Comparison of ENCODE assay signal across 15 cellular contexts in the genomic region with DNA sequence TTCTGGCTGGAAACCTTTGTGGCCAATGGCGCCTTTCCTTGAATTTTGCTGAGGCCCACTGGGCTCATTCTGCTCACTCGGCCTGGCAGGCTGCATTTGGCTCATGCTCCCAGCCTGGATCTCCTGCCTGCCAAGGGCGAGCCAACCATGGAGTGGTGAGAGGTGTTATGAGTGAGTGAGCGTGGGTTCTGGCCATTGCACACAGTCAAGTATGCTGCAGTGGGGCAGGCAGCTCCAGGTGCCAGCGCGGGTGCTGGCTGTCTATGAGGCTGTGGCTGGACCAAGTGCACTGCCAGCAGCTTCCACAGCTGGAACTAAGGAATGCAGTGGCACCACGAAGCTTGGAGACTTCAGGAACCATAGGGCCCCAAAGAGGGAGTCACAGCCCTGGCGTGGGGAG. TPM values are rescaled to one million over a fixed set of nuclear protein-coding genes. Genes with fewer than 3 reads are reported as not detected.
DNase-seq lines count a peak whose midpoint lies in the region; ATAC-seq and TF ChIP-seq lines count a peak whose summit lies in the region.
"Had no signal": no experiment of that assay in that cellular context is flagged by ENCODE, and none has a peak within 500 bp of the region (broad histone marks: within the 10 kb centered on the region; RNA-seq: fewer than 3 reads in every experiment).

No MANE protein-coding gene starts in this region.

- H3K18ac ChIP-seq in trophoblast cell (ENCODE audit: low read length), result no peak overlapping the region

- intact Hi-C loops in heart right ventricle (cut with DNase I), result no loop called here

- no peak overlapping the region for H3K4me3 Mint-ChIP-seq in activated CD8-positive, alpha-beta memory T cell treated with anti-CD3 and anti-CD28 coated beads, Interleukin-2, amount 10 ng/mL, durations not matched to agents 7 days and 5 days
- H3K4me3 Mint-ChIP-seq: CD4-positive, CD25-positive, alpha-beta regulatory T cell had no signal

- 64 to 72% methylated on average over 8 of the region's 8 CpGs for WGBS in heart right ventricle, 2 donors
- WGBS in trophoblast cell (ENCODE audit: extremely low coverage, insufficient coverage, insufficient read length), result no CpG with 5 or more reads among the region's 8 CpGs

- no peak overlapping the region for H4K12ac ChIP-seq in trophoblast cell (ENCODE audit: low read depth, low read length)

- H3K9ac ChIP-seq in trophoblast cell (ENCODE audit: low read length), result no peak overlapping the region
- H3K9ac ChIP-seq: BLaER1 treated with 17β-estradiol and CSF1 and Interleukin-3, amounts not matched to agents 10 nM and 100 nM; GM23248 had no signal

- H4K8ac ChIP-seq in trophoblast cell (ENCODE audit: low read depth, low read length), result no peak overlapping the region

- no peak overlapping the region for H3K27ac Mint-ChIP-seq in activated CD8-positive, alpha-beta memory T cell treated with anti-CD3 and anti-CD28 coated beads, Interleukin-2, amount 10 ng/mL, durations not matched to agents 7 days and 5 days
- H3K27ac Mint-ChIP-seq: CD4-positive, CD25-positive, alpha-beta regulatory T cell had no signal

- no peak overlapping the region for H3K14ac ChIP-seq in trophoblast cell (ENCODE audit: low read length)

- H3K27me3 ChIP-seq in heart right ventricle (peaks cover 0 to 10% (median 0%) of the 10 kb centered on the region in 7 donors), trophoblast cell (ENCODE audit: insufficient read depth, low read length) (no peaks in the 10 kb centered on the region)
- H3K27me3 ChIP-seq: BLaER1 treated with 17β-estradiol and CSF1 and Interleukin-3, amounts not matched to agents 10 nM and 100 nM had no signal

- no peak overlapping the region for H2AK5ac ChIP-seq in trophoblast cell (ENCODE audit: low read length)

- H3K27ac ChIP-seq in heart right ventricle (no peak overlapping the region), trophoblast cell (ENCODE audit: low read depth, low read length) (no peak overlapping the region)
- H3K27ac ChIP-seq: BLaER1 treated with 17β-estradiol and CSF1 and Interleukin-3, amounts not matched to agents 10 nM and 100 nM; GM23248 had no signal

- peaks cover 0 to 4% (median 0%) of the 10 kb centered on the region in 9 donors for H3K4me1 ChIP-seq in heart right ventricle
- peaks cover 18% of the 10 kb centered on the region in 2 experiments for H3K4me1 ChIP-seq in trophoblast cell (ENCODE audit: control insufficient read depth in 1 of 2, insufficient read depth in 2 of 2, low read length in 2 of 2)

- H3K9me3 ChIP-seq in heart right ventricle (peaks cover 0 to 21% (median 7%) of the 10 kb centered on the region in 11 donors), trophoblast cell (ENCODE audit: insufficient read depth, low read depth, low read length) (peaks cover 19% of the 10 kb centered on the region)

- H3K4me3 ChIP-seq in heart right ventricle (no peak overlapping the region), trophoblast cell (ENCODE audit: low read depth, low read length) (peak overlapping the region; percentile 58)
- H3K4me3 ChIP-seq: BLaER1 treated with 17β-estradiol and CSF1 and Interleukin-3, amounts not matched to agents 10 nM and 100 nM; GM12878; GM23248 had no signal

- H3K27me3 Mint-ChIP-seq in activated CD8-positive, alpha-beta memory T cell treated with anti-CD3 and anti-CD28 coated beads, Interleukin-2, amount 10 ng/mL, durations not matched to agents 7 days and 5 days, result peaks cover 22% of the 10 kb centered on the region

- H2BK120ac ChIP-seq in trophoblast cell (ENCODE audit: insufficient read depth, low read length, poor library complexity), result no peak overlapping the region

- no peak overlapping the region for H2BK12ac ChIP-seq in trophoblast cell (ENCODE audit: low read length)

- H2BK5ac ChIP-seq in trophoblast cell (ENCODE audit: low read depth, low read length, poor library complexity), result no peak overlapping the region

- peaks cover 13% of the 10 kb centered on the region for H3K9me3 Mint-ChIP-seq in activated CD8-positive, alpha-beta memory T cell treated with anti-CD3 and anti-CD28 coated beads, Interleukin-2, amount 10 ng/mL, durations not matched to agents 7 days and 5 days (ENCODE audit: low read depth)

- peak; percentile 44 for DNase-seq in activated CD8-positive, alpha-beta memory T cell treated with anti-CD3 and anti-CD28 coated beads for 24 hours
- no peak for DNase-seq in activated CD8-positive, alpha-beta memory T cell treated with anti-CD3 and anti-CD28 coated beads, Interleukin-2, amount 10 ng/mL, durations not matched to agents 7 days and 5 days
- peak in 1 of 2 donors; percentile 48 for DNase-seq in heart right ventricle
- DNase-seq in kidney tubule cell (ENCODE audit: low spot score), result peak; percentile 10
- no peak for DNase-seq in trophoblast cell
- no peak for DNase-seq in OCI-M2 (lab: John Stamatoyannopoulos, UW; ENCODE audit: unreplicated experiment)
- DNase-seq in NCI-H1092 (lab: John Stamatoyannopoulos, UW), result no peak
- no peak for DNase-seq in RPMI8226
- DNase-seq: 8988T; CD4-positive, CD25-positive, alpha-beta regulatory T cell; DMS 273 treated with DMSO at 0.1 percent for 48 hours; DMS79; GM23248 had no signal

- H4K91ac ChIP-seq in trophoblast cell (ENCODE audit: low read depth, low read length), result no peak overlapping the region

- no peak for TF ChIP-seq CTCF in heart right ventricle (IDR thresholded peaks at IDR 0.05)

- no peaks in the 10 kb centered on the region for H3K36me3 ChIP-seq in heart right ventricle
- H3K36me3 ChIP-seq in trophoblast cell (ENCODE audit: control insufficient read depth in 1 of 2, insufficient read depth in 2 of 2, low read length in 2 of 2), result no peaks in the 10 kb centered on the region

- ATAC-seq in activated CD8-positive, alpha-beta memory T cell treated with anti-CD3 and anti-CD28 coated beads, Interleukin-2, amount 10 ng/mL, durations not matched to agents 7 days and 5 days, result no peak
- peak; percentile 31 to 87 (median 48) for ATAC-seq in heart right ventricle
- ATAC-seq: GM12878 had no signal

- peaks cover 6% of the 10 kb centered on the region for H3K79me1 ChIP-seq in trophoblast cell (ENCODE audit: low read length)

- CTCF ChIA-PET in activated CD8-positive, alpha-beta memory T cell treated with anti-CD3 and anti-CD28 coated beads, Interleukin-2, amount 10 ng/mL, durations not matched to agents 7 days and 5 days (lab: Charles Lee), result interaction anchor here (0.7 kb wide), 1 partner anchor 29 kb away, joined by 3 read pairs; no protein-coding TSS in a partner anchor

- H3K4me1 Mint-ChIP-seq in activated CD8-positive, alpha-beta memory T cell treated with anti-CD3 and anti-CD28 coated beads, Interleukin-2, amount 10 ng/mL, durations not matched to agents 7 days and 5 days, result peaks cover 3% of the 10 kb centered on the region

- peaks cover 2% of the 10 kb centered on the region for H3K36me3 Mint-ChIP-seq in activated CD8-positive, alpha-beta memory T cell treated with anti-CD3 and anti-CD28 coated beads, Interleukin-2, amount 10 ng/mL, durations not matched to agents 7 days and 5 days
- H3K36me3 Mint-ChIP-seq: CD4-positive, CD25-positive, alpha-beta regulatory T cell had no signal

- no peak overlapping the region for H3K4me2 ChIP-seq in trophoblast cell (ENCODE audit: low read length)
- H3K4me2 ChIP-seq: BLaER1 treated with 17β-estradiol and CSF1 and Interleukin-3, amounts not matched to agents 10 nM and 100 nM had no signal

- no peak overlapping the region for H3K23ac ChIP-seq in trophoblast cell (ENCODE audit: low read length)

- H3K79me2 ChIP-seq in trophoblast cell (ENCODE audit: control insufficient read depth, insufficient read depth, low read length, poor library complexity), result no peaks in the 10 kb centered on the region

- H2AFZ ChIP-seq in trophoblast cell (ENCODE audit: insufficient read depth, low read length, poor library complexity), result no peak overlapping the region
- H2AFZ ChIP-seq: GM23248 had no signal

- H3K4ac ChIP-seq in trophoblast cell (ENCODE audit: low read depth, low read length), result no peak overlapping the region

RNA-seq across cellular contexts. Expression of a gene that starts 42.2 kb away (rescaled TPM):
- total RNA-seq in activated CD8-positive, alpha-beta memory T cell treated with anti-CD3 and anti-CD28 coated beads, Interleukin-2, amount 10 ng/mL, durations not matched to agents 7 days and 5 days, result not detected
- total RNA-seq in heart right ventricle, result not detected
- under 1 TPM in 1 of 2 donors, not detected in 1; 0.04 TPM for polyA plus RNA-seq in heart right ventricle
- 0.22 and 0.32 TPM in 2 replicates for polyA plus RNA-seq in trophoblast cell (2013)
- total RNA-seq: CD4-positive, CD25-positive, alpha-beta regulatory T cell; GM12878; GM23248 had no signal
- polyA plus RNA-seq: CD4-positive, CD25-positive, alpha-beta regulatory T cell; GM12878; GM23248 had no signal

RNA-seq across cellular contexts. Expression of a gene that starts 43.9 kb away (rescaled TPM):
- 10 to 100 TPM; 31.8 to 37.6 TPM for total RNA-seq in activated CD8-positive, alpha-beta memory T cell treated with anti-CD3 and anti-CD28 coated beads, Interleukin-2, amount 10 ng/mL, durations not matched to agents 7 days and 5 days
- 10 to 100 TPM; 63.3 to 95.4 (median 80.0) TPM for total RNA-seq in heart right ventricle
- polyA plus RNA-seq in heart right ventricle, result 10 to 100 TPM; 26.6 to 33.5 TPM
- 26.0 and 27.2 TPM in 2 replicates for polyA plus RNA-seq in trophoblast cell (2013)

Comparison
In these comparisons a context has a peak if more than half of its experiments do, and no peak if none do; other contexts are left out.
1. DNase-seq: peak in activated CD8-positive, alpha-beta memory T cell treated with anti-CD3 and anti-CD28 coated beads for 24 hours (single experiment) and kidney tubule cell (single experiment); none in activated CD8-positive, alpha-beta memory T cell treated with anti-CD3 and anti-CD28 coated beads, Interleukin-2, amount 10 ng/mL, durations not matched to agents 7 days and 5 days (single experiment), trophoblast cell (0 of 2), OCI-M2 (single experiment), NCI-H1092 (single experiment) and RPMI8226 (single experiment).